In the genomic region with DNA sequence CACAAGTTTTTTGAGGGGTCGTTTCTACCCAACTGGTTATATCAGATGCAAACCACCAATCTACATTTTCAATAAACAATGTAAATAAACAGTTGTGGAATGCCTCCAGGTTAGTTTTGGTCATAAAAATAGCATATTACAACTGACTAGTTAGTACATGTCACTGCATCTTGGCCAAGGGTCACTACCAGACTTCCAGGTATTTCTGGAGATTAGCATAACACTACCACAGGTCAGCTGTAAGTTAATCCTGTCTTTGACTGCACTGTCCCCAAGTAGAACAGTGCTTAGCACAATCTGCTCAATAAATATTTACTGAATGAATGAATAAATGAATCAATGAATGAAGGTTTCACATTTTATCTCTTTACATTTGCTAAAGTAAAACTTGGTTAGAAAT, we compare ENCODE assay signal across 1 cellular context.
TF ChIP-seq lines count a peak whose summit lies in the region.

No MANE protein-coding gene starts in this region.

TF ChIP-seq in H1, 55 proteins besides CTCF, POLR2A, EP300 and RAD21:
- TF ChIP-seq NRF1 (IDR thresholded peaks at IDR 0.05; ENCODE audit: low read depth, low read length) = no peak
- TF ChIP-seq SRF (IDR thresholded peaks at IDR 0.05; ENCODE audit: low read depth, low read length) = no peak
- 0 out of 4 replicates have a peak, but pooled peaks of 1 of the 2 experiments have one; percentile 33 for TF ChIP-seq SIN3A (conservative IDR thresholded peaks at IDR 0.05 in 1 of 2, IDR thresholded peaks at IDR 0.05 in 1 of 2; ENCODE audit: low read depth in 1 of 2, low read length in 2 of 2)
- TF ChIP-seq HDAC2 (IDR thresholded peaks at IDR 0.05; ENCODE audit: borderline replicate concordance in 1 of 2, low read depth in 2 of 2, low read length in 2 of 2) = 0 out of 4 replicates have a peak, but pooled peaks of 1 of the 2 experiments have one; percentile 21
- TF ChIP-seq TEAD4 (IDR thresholded peaks at IDR 0.05; ENCODE audit: low read depth, low read length) = peak; percentile 72
